25 cellular contexts compared by ENCODE assay signal in the genomic region with DNA sequence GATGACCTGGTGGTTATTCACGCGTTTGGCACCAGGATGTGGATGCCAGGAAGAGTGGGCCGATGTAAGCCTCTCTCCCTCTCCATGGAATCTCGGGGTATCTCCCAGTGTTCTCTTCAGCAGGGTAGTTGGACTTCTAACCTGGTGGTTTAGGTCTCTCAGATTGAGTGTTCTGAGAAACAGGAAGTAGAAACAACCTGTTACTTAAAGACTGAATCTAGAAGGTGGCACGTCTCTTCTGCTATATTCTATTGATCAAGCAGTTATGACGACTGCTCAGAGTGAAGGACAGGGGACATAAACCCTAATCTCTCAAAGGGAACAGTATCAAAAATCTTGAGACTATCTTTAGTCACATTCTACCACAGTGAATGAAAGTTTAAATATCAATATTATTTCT.
"Had no signal": no experiment of that assay in that cellular context is flagged by ENCODE, and none has a peak within 500 bp of the region (broad histone marks: within the 10 kb centered on the region; RNA-seq: fewer than 3 reads in every experiment).

No MANE protein-coding gene starts in this region.

- H3K4me3 ChIP-seq: K562, MG63, SJCRH30 had no signal

- H3K9me3 ChIP-seq: MG63, SJCRH30 had no signal

- H3K4me2 ChIP-seq: KMS-11 had no signal

- DNase-seq: Kasumi-1, MG63, NCI-H1092, NCI-H1105 treated with DMSO at 0.1 percent for 48 hours, NCI-H1417 treated with DMSO at 0.1 percent for 48 hours, NCI-H146, NCI-H1694 treated with DMSO at 0.1 percent for 48 hours, NCI-H1930, NCI-H2081, NCI-H2107, NCI-H2227 treated with DMSO at 0.1 percent for 48 hours, NCI-H524, NCI-H526 treated with DMSO at 0.1 percent for 48 hours, NCI-H748 treated with DMSO at 0.1 percent for 48 hours, PC-3, SHP77 treated with DMSO at 0.1 percent for 48 hours, SJCRH30, T-helper 1 cell had no signal

- H3K27me3 Mint-ChIP-seq: IgD-negative memory B cell had no signal

- H3K36me3 ChIP-seq: MG63, SJCRH30 had no signal

- H3K27ac ChIP-seq: KMS-11, RWPE1, SJCRH30 had no signal

- ATAC-seq: HepG2, K562, Panc1, PC-3, SK-N-SH treated with all-trans-retinoic acid at 6 μM for 48 hours had no signal

- H3K4me1 ChIP-seq: SJCRH30 had no signal

- FAIRE-seq: HepG2, K562 had no signal

- H3K4me1 Mint-ChIP-seq: IgD-negative memory B cell had no signal

- H3K27ac Mint-ChIP-seq: IgD-negative memory B cell had no signal

- H3K27me3 ChIP-seq: MG63, SJCRH30 had no signal

- H3K36me3 Mint-ChIP-seq: IgD-negative memory B cell had no signal

- H3K4me3 Mint-ChIP-seq: IgD-negative memory B cell had no signal

- H3K9ac ChIP-seq: KMS-11 had no signal
